Comparison of ENCODE assay signal across 1 cellular context in genomic region chr2:27095745-27096651, GRCh38.
TF ChIP-seq lines count a peak whose summit lies in the region.

No MANE protein-coding gene starts in this region.

TF ChIP-seq in K562, 482 proteins besides CTCF, POLR2A, EP300 and RAD21 (continued from another document and continues in another):
- no peak for TF ChIP-seq BCLAF1 (IDR thresholded peaks at IDR 0.05; ENCODE audit: borderline replicate concordance in 1 of 2, control insufficient read depth in 1 of 2, low read depth in 2 of 2, low read length in 1 of 2)
- TF ChIP-seq SAP30 (IDR thresholded peaks at IDR 0.05; ENCODE audit: borderline replicate concordance, insufficient read depth, low read depth, low read length, poor library complexity, severe bottlenecking), result no peak
- TF ChIP-seq ZBED1 (IDR thresholded peaks at IDR 0.05), result no peak
- no peak for TF ChIP-seq NCOA2 (IDR thresholded peaks at IDR 0.05; ENCODE audit: partially characterized antibody in 2 of 2)
- TF ChIP-seq FOXP1 (CRISPR knock-in tag; IDR thresholded peaks at IDR 0.05), result no peak
- no peak for TF ChIP-seq LCOR (CRISPR knock-in tag; IDR thresholded peaks at IDR 0.05)
- no peak for TF ChIP-seq GTF2F1 (IDR thresholded peaks at IDR 0.05; ENCODE audit: low read depth, low read length)
- no peak for TF ChIP-seq ADNP (tag; IDR thresholded peaks at IDR 0.05)
- TF ChIP-seq ZNF592 (IDR thresholded peaks at IDR 0.05), result peak; percentile 86
- no peak for TF ChIP-seq CBFA2T3 (IDR thresholded peaks at IDR 0.05)
- no peak for TF ChIP-seq ZEB2 (IDR thresholded peaks at IDR 0.05)
- no peak for TF ChIP-seq SP1 (CRISPR knock-in tag; IDR thresholded peaks at IDR 0.05)
- no peak for TF ChIP-seq PCBP1 (IDR thresholded peaks at IDR 0.05; ENCODE audit: low read depth, low read length, poor library complexity, severe bottlenecking)
- TF ChIP-seq ZNF586 (CRISPR knock-in tag; conservative IDR thresholded peaks at IDR 0.05), result no peak
- peak; percentile 59; the same call in 1 of the 2 replicates for TF ChIP-seq ZNF766 (CRISPR knock-in tag; conservative IDR thresholded peaks at IDR 0.05)
- no peak for TF ChIP-seq ZNF282 (CRISPR knock-in tag; IDR thresholded peaks at IDR 0.05)
- TF ChIP-seq MGA (IDR thresholded peaks at IDR 0.05), result no peak
- TF ChIP-seq ZNF76 (CRISPR knock-in tag; IDR thresholded peaks at IDR 0.05; ENCODE audit: borderline replicate concordance), result peak; percentile 47; the same call in 1 of the 2 replicates
- TF ChIP-seq ZNF165 (CRISPR knock-in tag; IDR thresholded peaks at IDR 0.05; ENCODE audit: borderline replicate concordance), result no peak
- no peak for TF ChIP-seq TAL1 (IDR thresholded peaks at IDR 0.05)
- TF ChIP-seq FOXM1 (IDR thresholded peaks at IDR 0.05; ENCODE audit: low read depth), result no peak
- TF ChIP-seq FOXM1 (CRISPR knock-in tag; IDR thresholded peaks at IDR 0.05; ENCODE audit: low read depth), result no peak
- no peak for TF ChIP-seq CHD1 (IDR thresholded peaks at IDR 0.05; ENCODE audit: low read length)
- TF ChIP-seq ARID3A (IDR thresholded peaks at IDR 0.05; ENCODE audit: borderline replicate concordance, low read depth, low read length), result no peak
- TF ChIP-seq ARID2 (IDR thresholded peaks at IDR 0.05), result no peak
- TF ChIP-seq NBN (IDR thresholded peaks at IDR 0.05; ENCODE audit: low read depth), result no peak
- TF ChIP-seq AFF1 (IDR thresholded peaks at IDR 0.05; ENCODE audit: low read depth in 1 of 2, partially characterized antibody in 2 of 2), result peak in 1 of 2 experiments; percentile 96
- TF ChIP-seq EZH2 (IDR thresholded peaks at IDR 0.05; ENCODE audit: borderline replicate concordance, low read depth, low read length), result no peak
- TF ChIP-seq BRF1 (IDR thresholded peaks at IDR 0.05; ENCODE audit: borderline replicate concordance, extremely low read depth, insufficient read length), result no peak
- no peak for TF ChIP-seq MCM3 (IDR thresholded peaks at IDR 0.05)
- no peak for TF ChIP-seq SRSF7 (optimal IDR thresholded peaks at IDR 0.05; ENCODE audit: low read depth, low read length)
- peak; percentile 44 for TF ChIP-seq CREM (IDR thresholded peaks at IDR 0.05; ENCODE audit: low read depth)
- TF ChIP-seq ELK3 (CRISPR knock-in tag; IDR thresholded peaks at IDR 0.05), result no peak
- no peak for TF ChIP-seq HSF4 (CRISPR knock-in tag; IDR thresholded peaks at IDR 0.05; ENCODE audit: borderline replicate concordance)
